ENCODE assay signal across 20 cellular contexts in the genomic region with DNA sequence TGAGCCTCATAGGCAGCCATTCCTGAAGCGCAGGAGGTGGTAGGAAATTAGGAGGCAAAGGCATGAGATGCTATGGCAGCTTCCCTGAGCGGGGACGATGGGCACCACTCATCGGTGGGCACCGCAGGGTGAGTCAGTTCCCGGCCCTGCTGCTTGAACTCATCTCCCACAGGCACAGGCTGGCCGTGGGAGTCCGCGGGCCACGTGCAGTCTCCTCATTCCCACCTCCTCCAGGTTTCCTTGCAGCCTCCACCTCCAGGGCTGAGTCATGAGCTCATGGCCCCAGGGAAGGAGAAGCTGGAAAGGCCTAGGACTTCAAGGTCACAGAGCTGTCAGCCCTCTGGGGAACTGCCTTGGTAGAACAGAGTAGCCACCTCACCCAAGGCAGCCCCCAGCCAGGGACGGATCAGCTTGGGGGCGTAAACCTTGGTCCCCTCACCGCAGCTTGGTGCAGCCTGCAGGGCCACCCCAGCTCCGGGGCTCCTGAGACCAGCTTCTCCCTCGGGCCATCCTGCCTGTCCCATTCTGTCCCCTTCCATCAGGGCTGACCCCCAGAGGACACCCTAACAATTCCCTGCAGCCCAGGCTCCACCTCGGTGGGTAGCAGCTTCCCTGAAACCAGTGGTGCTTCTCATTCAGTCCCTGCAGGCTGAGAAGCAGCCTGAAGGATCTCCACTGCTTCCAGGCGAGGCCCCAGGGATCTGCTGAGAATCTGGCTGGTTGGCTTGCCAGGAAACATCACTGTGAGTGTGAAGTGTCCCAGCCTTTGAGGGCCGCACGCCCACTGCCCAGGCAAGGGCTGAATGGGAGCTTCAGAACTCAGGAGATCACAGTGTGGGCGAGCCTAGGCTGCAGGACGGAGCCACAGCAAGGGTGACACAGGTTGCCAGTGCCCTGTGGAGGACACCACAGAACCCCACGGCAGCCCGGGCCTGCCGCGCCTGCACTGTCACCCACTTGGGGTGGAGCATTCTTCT.
DNase-seq lines count a peak whose midpoint lies in the region; ATAC-seq and TF ChIP-seq lines count a peak whose summit lies in the region.
"Had no signal": no experiment of that assay in that cellular context is flagged by ENCODE, and none has a peak within 500 bp of the region (broad histone marks: within the 10 kb centered on the region; RNA-seq: fewer than 3 reads in every experiment).

No MANE protein-coding gene starts in this region.

- H4K8ac ChIP-seq in neuronal stem cell (ENCODE audit: low read depth, low read length): peak overlapping the region; percentile 17

- H2BK15ac ChIP-seq in neuronal stem cell (ENCODE audit: low read length): peak overlapping the region; percentile 38

- peak overlapping the region; percentile 80 for H3K18ac ChIP-seq in neuronal stem cell (ENCODE audit: low read length)

- H3K27ac ChIP-seq in right cardiac atrium (ENCODE audit: low read length): no peak overlapping the region
- H3K27ac ChIP-seq in neuronal stem cell (replicated peaks; ENCODE audit: low read length): no peak overlapping the region
- H3K27ac ChIP-seq: gastroesophageal sphincter, HL-60, lower lobe of right lung, tibial artery had no signal

- no TSS peak for BruUV-seq in Calu3 (replicated peaks; lab: Mats Ljungman, UMichigan)

- H3K14ac ChIP-seq in neuronal stem cell (ENCODE audit: low read length): peak overlapping the region; percentile 3

- 88% methylated on average over 25 of the region's 25 CpGs for WGBS in right cardiac atrium
- no CpG with 5 or more reads among the region's 25 CpGs for WGBS in neuronal stem cell (ENCODE audit: extremely low coverage in 2 of 2, insufficient read length in 2 of 2, insufficient replicate concordance in 1 of 2), 2 donors

- intact Hi-C loops in right cardiac atrium (cut with DNase I): no loop called here
- intact Hi-C loops in left ventricle myocardium superior (cut with micrococcal nuclease): no loop called here
- intact Hi-C loops in Calu3 (cut with micrococcal nuclease; ENCODE audit: unreplicated experiment): no loop called here

- H3K4me2 ChIP-seq in neuronal stem cell (ENCODE audit: insufficient read depth, low read length, poor library complexity, severe bottlenecking): no peak overlapping the region

- no peaks in the 10 kb centered on the region for H3K27me3 Mint-ChIP-seq in chondrocyte (ENCODE audit: low read depth)
- H3K27me3 Mint-ChIP-seq in Calu3 (ENCODE audit: unreplicated experiment): no peaks in the 10 kb centered on the region

- no peak overlapping the region for H3K9ac ChIP-seq in neuronal stem cell (ENCODE audit: low read depth, low read length, poor library complexity)

- peak overlapping the region; percentile 67 for H2BK120ac ChIP-seq in neuronal stem cell (ENCODE audit: low read depth, low read length)

- peaks cover 9% of the 10 kb centered on the region for H3K4me1 Mint-ChIP-seq in chondrocyte (ENCODE audit: low read depth)
- H3K4me1 Mint-ChIP-seq in Calu3 (ENCODE audit: low read depth, unreplicated experiment): no peaks in the 10 kb centered on the region

- CTCF ChIA-PET in Calu3 (lab: Charles Lee): interaction anchor here (0.6 to 1.1 kb wide), 2 partner anchors 127 to 290 kb away, joined by 3 to 4 read pairs; no protein-coding TSS in a partner anchor

- no peaks in the 10 kb centered on the region for H3K4me1 ChIP-seq in right cardiac atrium (ENCODE audit: control insufficient read depth, insufficient read depth, low read length)
- H3K4me1 ChIP-seq in neuronal stem cell (ENCODE audit: control insufficient read depth in 2 of 2, insufficient read depth in 1 of 2, low read depth in 1 of 2, low read length in 2 of 2): peaks cover 0 to 3% of the 10 kb centered on the region in 2 donors
- H3K4me1 ChIP-seq: gastroesophageal sphincter, lower lobe of right lung, tibial artery had no signal

- H2BK12ac ChIP-seq in neuronal stem cell (ENCODE audit: low read length): peak overlapping the region; percentile 73

- peak overlapping the region; percentile 68 for H2AK5ac ChIP-seq in neuronal stem cell (ENCODE audit: low read depth, low read length)

- H3K4me3 ChIP-seq in right cardiac atrium (ENCODE audit: low read length): no peak overlapping the region
- H3K4me3 ChIP-seq in neuronal stem cell (ENCODE audit: low read length in 2 of 2): peak overlapping the region in 1 of 2 donors; percentile 10
- H3K4me3 ChIP-seq: gastroesophageal sphincter, K562, lower lobe of right lung, tibial artery had no signal

- H3K4me3 Mint-ChIP-seq in chondrocyte (ENCODE audit: unreplicated experiment) (no peak overlapping the region), Calu3 (ENCODE audit: low read depth, unreplicated experiment) (no peak overlapping the region)
- H3K4me3 Mint-ChIP-seq: CD8-positive, alpha-beta T cell; T-helper 2 cell treated with Interferon-gamma antibody and Interleukin-4, amounts not matched to agents 5 μg/mL and 100 μg/mL, for 36 hours had no signal

- H4K91ac ChIP-seq in neuronal stem cell (ENCODE audit: low read depth, low read length, poor library complexity): no peak overlapping the region

- no peak overlapping the region for H2AFZ ChIP-seq in neuronal stem cell (ENCODE audit: low read length)

- peaks cover 0 to 2% of the 10 kb centered on the region in 2 donors for H3K36me3 ChIP-seq in neuronal stem cell (replicated peaks in 1 of 2; ENCODE audit: control insufficient read depth in 2 of 2, insufficient read depth in 2 of 2, low read length in 2 of 2)
- H3K36me3 ChIP-seq: gastroesophageal sphincter, lower lobe of right lung, tibial artery had no signal

- H3K4ac ChIP-seq in neuronal stem cell (ENCODE audit: low read length): no peak overlapping the region

- H3K23ac ChIP-seq in neuronal stem cell (ENCODE audit: low read depth, low read length, poor library complexity): peak overlapping the region; percentile 67

- TF ChIP-seq CTCF in chondrocyte (IDR thresholded peaks at IDR 0.05) (no peak), Calu3 (IDR thresholded peaks at IDR 0.05; ENCODE audit: unreplicated experiment) (no peak)

- H3K36me3 Mint-ChIP-seq in chondrocyte (ENCODE audit: low read depth) (no peaks in the 10 kb centered on the region), Calu3 (ENCODE audit: insufficient read depth, unreplicated experiment) (no peaks in the 10 kb centered on the region)
- H3K36me3 Mint-ChIP-seq: CD8-positive, alpha-beta T cell had no signal

- no peaks in the 10 kb centered on the region for H3K27me3 ChIP-seq in right cardiac atrium (ENCODE audit: control insufficient read depth, insufficient read depth)
- H3K27me3 ChIP-seq in neuronal stem cell (ENCODE audit: control insufficient read depth in 3 of 3, insufficient read depth in 3 of 3, low read depth in 1 of 3, low read length in 3 of 3): no peaks in the 10 kb centered on the region
- H3K27me3 ChIP-seq: gastroesophageal sphincter, tibial artery had no signal

- ATAC-seq in right cardiac atrium (peak; percentile 26 to 36), left ventricle myocardium superior (no peak)
- ATAC-seq: CD8-positive, alpha-beta T cell; gastroesophageal sphincter had no signal

- H2BK5ac ChIP-seq in neuronal stem cell (ENCODE audit: low read length): peak overlapping the region; percentile 1

- H3K9me3 Mint-ChIP-seq in chondrocyte (ENCODE audit: low read depth) (peaks cover 3% of the 10 kb centered on the region), Calu3 (ENCODE audit: low read depth, unreplicated experiment) (peaks cover 2% of the 10 kb centered on the region)
- H3K9me3 Mint-ChIP-seq: T-helper 2 cell treated with Interferon-gamma antibody and Interleukin-4, amounts not matched to agents 5 μg/mL and 100 μg/mL, for 36 hours had no signal

- no peaks in the 10 kb centered on the region for H3K79me1 ChIP-seq in neuronal stem cell (ENCODE audit: low read depth, low read length)

- H3K9me3 ChIP-seq in right cardiac atrium (ENCODE audit: control insufficient read depth, low read length) (no peaks in the 10 kb centered on the region), neuronal stem cell (replicated peaks in 1 of 2; ENCODE audit: control insufficient read depth in 2 of 2, insufficient read depth in 1 of 2, low read depth in 1 of 2, low read length in 2 of 2) (no peaks in the 10 kb centered on the region)
- H3K9me3 ChIP-seq: gastroesophageal sphincter, lower lobe of right lung, tibial artery had no signal

- DNase-seq in right cardiac atrium: peak in 2 of 3 donors; percentile 36 to 53
- no peak for DNase-seq in left ventricle myocardium superior
- DNase-seq in chondrocyte (ENCODE audit: low spot score): peak; percentile 82
- DNase-seq in neuronal stem cell (ENCODE audit: low spot score): no peak
- no peak for DNase-seq in stimulated activated naive CD4-positive, alpha-beta T cell (lab: John Stamatoyannopoulos, UW)
- no peak for DNase-seq in NCI-H2107 (lab: John Stamatoyannopoulos, UW)
- DNase-seq in Calu3: no peak
- no peak for DNase-seq in NCI-H510A (lab: John Stamatoyannopoulos, UW)
- DNase-seq: activated gamma-delta T cell treated with Interleukin-2 at 50 U/mL for 16 hours; CD8-positive, alpha-beta T cell; lower lobe of right lung; NCI-H1048; NCI-H2171 treated with DMSO at 0.1 percent for 48 hours; Right ventricle myocardium superior; stimulated activated CD4-positive, alpha-beta T cell treated with anti-CD3 and anti-CD28 coated beads, Interleukin-4, amount 100 ng/mL, for 1 hour had no signal

- H3K27ac Mint-ChIP-seq in chondrocyte (ENCODE audit: unreplicated experiment): no peak overlapping the region
- H3K27ac Mint-ChIP-seq in Calu3 (ENCODE audit: unreplicated experiment): no peak overlapping the region
- H3K27ac Mint-ChIP-seq: CD8-positive, alpha-beta T cell; T-helper 2 cell treated with Interferon-gamma antibody and Interleukin-4, amounts not matched to agents 5 μg/mL and 100 μg/mL, for 36 hours had no signal

Comparison
In these comparisons a context has a peak if more than half of its experiments do, and no peak if none do; other contexts are left out.
1. DNase-seq: peak in right cardiac atrium (2 of 3) and chondrocyte (single experiment); none in left ventricle myocardium superior (single experiment), neuronal stem cell (single experiment), stimulated activated naive CD4-positive, alpha-beta T cell (0 of 6), NCI-H2107 (single experiment), Calu3 (single experiment) and NCI-H510A (single experiment).